18 cellular contexts compared by ENCODE assay signal in the genomic region with DNA sequence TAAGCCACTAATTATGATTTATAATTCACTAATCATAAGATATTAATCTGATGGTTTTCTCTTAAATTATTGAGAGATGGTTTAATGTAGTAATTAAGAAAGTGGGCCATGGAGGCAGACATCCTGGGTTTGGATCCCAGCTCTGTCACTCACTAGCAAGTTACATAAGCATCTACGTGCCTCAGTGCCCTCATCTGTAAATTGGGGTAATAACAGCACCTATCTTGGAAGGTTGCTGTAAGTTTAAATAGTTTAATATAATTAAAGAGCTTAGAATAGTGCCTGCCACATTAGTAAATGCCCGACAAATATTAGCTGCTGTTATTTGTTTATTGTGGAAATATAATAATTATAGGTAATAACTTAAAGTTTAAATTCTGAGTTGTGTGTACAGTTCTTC.
"Had no signal": no experiment of that assay in that cellular context is flagged by ENCODE, and none has a peak within 500 bp of the region (broad histone marks: within the 10 kb centered on the region; RNA-seq: fewer than 3 reads in every experiment).

No MANE protein-coding gene starts in this region.

- ATAC-seq: activated naive CD4-positive, alpha-beta T cell treated with anti-CD3 and anti-CD28 coated beads, Interleukin-2, amount 50 U/mL, for 72 hours; activated T-cell treated with anti-CD3 and anti-CD28 coated beads, Interleukin-2, amount 50 U/mL, for 72 hours had no signal

- H3K27ac Mint-ChIP-seq: activated naive CD4-positive, alpha-beta T cell treated with anti-CD3 and anti-CD28 coated beads, Interleukin-2, amount 50 U/mL, for 72 hours had no signal

- H3K9me3 Mint-ChIP-seq: activated naive CD4-positive, alpha-beta T cell treated with anti-CD3 and anti-CD28 coated beads, Interleukin-2, amount 50 U/mL, for 72 hours; effector memory CD8-positive, alpha-beta T cell; nephron had no signal

- H3K4me3 ChIP-seq: left lung, tibial nerve had no signal

- DNase-seq: activated CD4-positive, alpha-beta T cell treated with anti-CD3 and anti-CD28 coated beads for 1 hour; activated effector memory CD4-positive, alpha-beta T cell treated with anti-CD3 and anti-CD28 coated beads, Interleukin-2, amount 50 U/mL, for 16 hours; activated T-cell treated with anti-CD3 and anti-CD28 coated beads, Interleukin-2, amount 50 U/mL, for 72 hours; effector memory CD8-positive, alpha-beta T cell; foreskin fibroblast; glutamatergic neuron; left lung; mesendoderm; nucleus accumbens; posterior cingulate gyrus; retina; stimulated activated CD4-positive, alpha-beta T cell treated with anti-CD3 and anti-CD28 coated beads, Interleukin-2, amount 100 ng/mL, for 24 hours; stimulated activated naive CD4-positive, alpha-beta T cell treated with Interleukin-2 at 50 U/mL for 16 hours; T-helper 17 cell; WERI-Rb-1 had no signal

- H3K27me3 Mint-ChIP-seq: effector memory CD8-positive, alpha-beta T cell; T-helper 17 cell had no signal

- H3K4me3 Mint-ChIP-seq: activated T-cell treated with anti-CD3 and anti-CD28 coated beads, Interleukin-2, amount 50 U/mL, for 72 hours; nephron; T-helper 17 cell had no signal

- H3K36me3 ChIP-seq: left lung, WERI-Rb-1 had no signal

- H3K27ac ChIP-seq: WERI-Rb-1 had no signal

- H3K36me3 Mint-ChIP-seq: activated naive CD4-positive, alpha-beta T cell treated with anti-CD3 and anti-CD28 coated beads, Interleukin-2, amount 50 U/mL, for 72 hours had no signal

- H3K27me3 ChIP-seq: left lung, tibial nerve had no signal

- H3K9me3 ChIP-seq: left lung, tibial nerve had no signal
